Comparison of ENCODE assay signal across 23 cellular contexts in genomic region chr14:52397844-52398243, GRCh38.
"Had no signal": no experiment of that assay in that cellular context is flagged by ENCODE, and none has a peak within 500 bp of the region (broad histone marks: within the 10 kb centered on the region; RNA-seq: fewer than 3 reads in every experiment).

No MANE protein-coding gene starts in this region.

- H3K9me3 ChIP-seq: tibial artery, uterus had no signal

- H3K27me3 ChIP-seq: uterus had no signal

- H3K4me3 ChIP-seq: skin epidermis, tibial artery, uterus had no signal

- DNase-seq: activated CD4-positive, alpha-beta memory T cell treated with anti-CD3 and anti-CD28 coated beads, Interleukin-2, amount 10 ng/mL, durations not matched to agents 7 days and 5 days; activated CD4-positive, alpha-beta T cell treated with anti-CD3 and anti-CD28 coated beads for 48 hours; activated CD4-positive, CD25-positive, alpha-beta regulatory T cell; activated CD8-positive, alpha-beta memory T cell treated with anti-CD3 and anti-CD28 coated beads, Interleukin-2, amount 10 ng/mL, durations not matched to agents 7 days and 5 days; activated naive CD4-positive, alpha-beta T cell; activated naive CD8-positive, alpha-beta T cell treated with anti-CD3 and anti-CD28 coated beads, Interleukin-2, amount 10 ng/mL, durations not matched to agents 7 days and 5 days; anterior cingulate cortex; cortex of kidney; foreskin melanocyte; head of caudate nucleus; kidney; midbrain; nephron progenitor cell; occipital lobe; right cardiac atrium; stimulated activated naive CD8-positive, alpha-beta T cell treated with anti-CD3 and anti-CD28 coated beads, Interleukin-15, Interleukin-2, amounts not matched to agents 100 U/mL and 50 U/mL, for 24 hours; substantia nigra; T-helper 1 cell; T-helper 9 cell; tibial artery; uterus had no signal

- FAIRE-seq: endometrium, kidney had no signal

- H3K36me3 ChIP-seq: tibial artery, uterus had no signal

- H3K27ac ChIP-seq: skin epidermis, tibial artery, uterus had no signal
